ENCODE assay signal across 10 cellular contexts in the genomic region with DNA sequence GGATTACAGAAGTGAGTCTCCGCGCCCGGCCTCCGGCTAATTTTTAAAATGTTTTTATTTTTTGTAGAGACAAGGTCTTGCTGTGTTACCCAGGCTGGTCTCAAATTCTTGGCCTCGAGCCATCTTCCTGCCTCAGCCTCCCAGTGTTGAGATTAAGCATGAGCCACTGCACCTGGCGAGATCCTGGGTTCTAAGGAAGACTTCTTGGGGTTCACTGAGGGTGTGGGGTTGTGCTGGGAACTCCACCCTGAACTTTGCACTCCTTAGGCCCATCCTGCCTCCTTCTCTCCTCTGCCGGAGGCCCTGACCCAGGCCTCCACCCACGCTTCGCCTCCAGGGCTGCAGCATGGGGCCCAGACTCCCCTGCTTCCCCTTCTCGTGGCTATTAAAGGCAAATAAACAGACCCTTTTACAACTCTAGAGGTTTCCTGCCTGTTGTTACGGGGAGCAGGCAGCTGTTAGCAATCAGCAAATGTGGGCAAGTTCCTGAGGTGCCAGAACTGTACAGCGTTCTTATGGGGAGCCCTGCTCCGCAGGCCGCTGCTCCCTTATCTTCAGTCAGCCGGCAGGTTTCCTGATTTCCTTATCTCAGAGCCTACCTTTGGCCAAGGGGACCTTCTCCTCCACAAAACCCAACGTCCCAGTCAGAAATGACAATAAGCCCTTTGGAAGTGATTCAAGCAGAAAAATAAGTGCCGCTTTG. TPM values are rescaled to one million over a fixed set of nuclear protein-coding genes. Genes with fewer than 3 reads are reported as not detected.
DNase-seq lines count a peak whose midpoint lies in the region; ATAC-seq and TF ChIP-seq lines count a peak whose summit lies in the region.
"Had no signal": no experiment of that assay in that cellular context is flagged by ENCODE, and none has a peak within 500 bp of the region (broad histone marks: within the 10 kb centered on the region; RNA-seq: fewer than 3 reads in every experiment).

No MANE protein-coding gene starts in this region.

- H4K20me1 ChIP-seq in SU-DHL-6 (ENCODE audit: low read depth, low read length) = no peaks in the 10 kb centered on the region

- H3K27ac ChIP-seq in SU-DHL-6 (ENCODE audit: low read depth, low read length) = peak overlapping the region; percentile 99
- H3K27ac ChIP-seq in neuronal stem cell (replicated peaks; ENCODE audit: low read length) = peak overlapping the region; percentile 33
- H3K27ac ChIP-seq: tibial nerve had no signal

- H3K36me3 ChIP-seq in SU-DHL-6 (ENCODE audit: low read length) (no peaks in the 10 kb centered on the region), neuronal stem cell (replicated peaks in 1 of 2; ENCODE audit: control insufficient read depth in 2 of 2, insufficient read depth in 2 of 2, low read length in 2 of 2) (no peaks in the 10 kb centered on the region)
- H3K36me3 ChIP-seq: tibial nerve had no signal

- no peaks in the 10 kb centered on the region for H3K27me3 Mint-ChIP-seq in activated CD4-positive, alpha-beta memory T cell treated with anti-CD3 and anti-CD28 coated beads, Interleukin-2, amount 10 ng/mL, durations not matched to agents 7 days and 5 days

- no peak overlapping the region for H3K23ac ChIP-seq in neuronal stem cell (ENCODE audit: low read depth, low read length, poor library complexity)

- no peak overlapping the region for H2AK5ac ChIP-seq in neuronal stem cell (ENCODE audit: low read depth, low read length)

- H2BK5ac ChIP-seq in neuronal stem cell (ENCODE audit: low read length) = peak overlapping the region; percentile 44

- no peaks in the 10 kb centered on the region for H3K9me2 ChIP-seq in SU-DHL-6 (replicated peaks; ENCODE audit: insufficient read depth, low read length)

- H3K4ac ChIP-seq in neuronal stem cell (ENCODE audit: low read length) = no peak overlapping the region

- ATAC-seq in GM18502 (IDR thresholded peaks at IDR 0.05; ENCODE audit: poor library complexity, unreplicated experiment) (peak; percentile 70), HG03025 (IDR thresholded peaks at IDR 0.05; ENCODE audit: low FRiP score, unreplicated experiment) (peak; percentile 72)

- peak overlapping the region; percentile 27 for H3K4me3 ChIP-seq in SU-DHL-6 (ENCODE audit: insufficient read depth, low read length, poor library complexity, severe bottlenecking)
- no peak overlapping the region for H3K4me3 ChIP-seq in neuronal stem cell (ENCODE audit: low read length in 2 of 2)
- H3K4me3 ChIP-seq: skin epidermis, tibial nerve had no signal

- peak overlapping the region; percentile 38 for H3K18ac ChIP-seq in neuronal stem cell (ENCODE audit: low read length)

- H3K9ac ChIP-seq in SU-DHL-6 (ENCODE audit: low read length) (peak overlapping the region; percentile 62), neuronal stem cell (ENCODE audit: low read depth, low read length, poor library complexity) (no peak overlapping the region)

- H3K79me2 ChIP-seq in SU-DHL-6 (ENCODE audit: insufficient read depth, low read length) = no peaks in the 10 kb centered on the region

- no peak overlapping the region for H4K8ac ChIP-seq in neuronal stem cell (ENCODE audit: low read depth, low read length)

- H2AFZ ChIP-seq in SU-DHL-6 (ENCODE audit: low read depth, low read length, severe bottlenecking) (peak overlapping the region; percentile 36), neuronal stem cell (ENCODE audit: low read length) (peak overlapping the region; percentile 82)

- H3K9me3 Mint-ChIP-seq in activated CD4-positive, alpha-beta memory T cell treated with anti-CD3 and anti-CD28 coated beads, Interleukin-2, amount 10 ng/mL, durations not matched to agents 7 days and 5 days = no peaks in the 10 kb centered on the region

- DNase-seq in neuronal stem cell (ENCODE audit: low spot score) (no peak), T-helper 9 cell (no peak), NCI-H187 (lab: John Stamatoyannopoulos, UW) (no peak), foreskin melanocyte (no peak)
- no peak for DNase-seq in activated CD4-positive, alpha-beta memory T cell treated with anti-CD3 and anti-CD28 coated beads, Interleukin-2, amount 10 ng/mL, durations not matched to agents 7 days and 5 days

- H3K4me1 ChIP-seq in neuronal stem cell (ENCODE audit: control insufficient read depth in 2 of 2, insufficient read depth in 1 of 2, low read depth in 1 of 2, low read length in 2 of 2) = peaks cover 5 to 10% of the 10 kb centered on the region in 2 donors

- H3F3A ChIP-seq in SU-DHL-6 (ENCODE audit: insufficient read depth) = peaks cover 59% of the 10 kb centered on the region

- no peak overlapping the region for H3K4me3 Mint-ChIP-seq in activated CD4-positive, alpha-beta memory T cell treated with anti-CD3 and anti-CD28 coated beads, Interleukin-2, amount 10 ng/mL, durations not matched to agents 7 days and 5 days

- no peaks in the 10 kb centered on the region for H3K79me1 ChIP-seq in neuronal stem cell (ENCODE audit: low read depth, low read length)

- H3K4me2 ChIP-seq in SU-DHL-6 (ENCODE audit: low read depth, low read length, poor library complexity, severe bottlenecking) = peak overlapping the region; percentile 70
- no peak overlapping the region for H3K4me2 ChIP-seq in neuronal stem cell (ENCODE audit: insufficient read depth, low read length, poor library complexity, severe bottlenecking)

- H3K4me1 Mint-ChIP-seq in activated CD4-positive, alpha-beta memory T cell treated with anti-CD3 and anti-CD28 coated beads, Interleukin-2, amount 10 ng/mL, durations not matched to agents 7 days and 5 days = no peaks in the 10 kb centered on the region

- no peaks in the 10 kb centered on the region for H3K36me3 Mint-ChIP-seq in activated CD4-positive, alpha-beta memory T cell treated with anti-CD3 and anti-CD28 coated beads, Interleukin-2, amount 10 ng/mL, durations not matched to agents 7 days and 5 days (ENCODE audit: low read depth)

- no peak overlapping the region for H2BK15ac ChIP-seq in neuronal stem cell (ENCODE audit: low read length)

- CTCF ChIA-PET in activated CD4-positive, alpha-beta memory T cell treated with anti-CD3 and anti-CD28 coated beads, Interleukin-2, amount 10 ng/mL, durations not matched to agents 7 days and 5 days (lab: Charles Lee) = no interaction called here

- no peak for TF ChIP-seq CTCF in SU-DHL-6 (IDR thresholded peaks at IDR 0.05; ENCODE audit: insufficient read depth, low read length, poor library complexity, severe bottlenecking)

- POLR2A ChIA-PET in activated CD4-positive, alpha-beta memory T cell treated with anti-CD3 and anti-CD28 coated beads, Interleukin-2, amount 10 ng/mL, durations not matched to agents 7 days and 5 days (lab: Charles Lee) = no interaction called here

- H4K91ac ChIP-seq in neuronal stem cell (ENCODE audit: low read depth, low read length, poor library complexity) = no peak overlapping the region

- no peak overlapping the region for H3K27ac Mint-ChIP-seq in activated CD4-positive, alpha-beta memory T cell treated with anti-CD3 and anti-CD28 coated beads, Interleukin-2, amount 10 ng/mL, durations not matched to agents 7 days and 5 days

- H3K27me3 ChIP-seq in SU-DHL-6 (ENCODE audit: low read length) = no peaks in the 10 kb centered on the region
- H3K27me3 ChIP-seq in neuronal stem cell (ENCODE audit: control insufficient read depth in 3 of 3, insufficient read depth in 3 of 3, low read depth in 1 of 3, low read length in 3 of 3) = no peaks in the 10 kb centered on the region
- H3K27me3 ChIP-seq: tibial nerve had no signal

- no peak overlapping the region for H2BK12ac ChIP-seq in neuronal stem cell (ENCODE audit: low read length)

- no peak overlapping the region for H2BK120ac ChIP-seq in neuronal stem cell (ENCODE audit: low read depth, low read length)

- H3K14ac ChIP-seq in neuronal stem cell (ENCODE audit: low read length) = no peak overlapping the region

- H3K9me3 ChIP-seq in SU-DHL-6 (ENCODE audit: insufficient read depth, low read length) = no peaks in the 10 kb centered on the region
- no peaks in the 10 kb centered on the region for H3K9me3 ChIP-seq in neuronal stem cell (replicated peaks in 1 of 2; ENCODE audit: control insufficient read depth in 2 of 2, insufficient read depth in 1 of 2, low read depth in 1 of 2, low read length in 2 of 2)
- H3K9me3 ChIP-seq: tibial nerve had no signal

- WGBS in neuronal stem cell (ENCODE audit: extremely low coverage in 2 of 2, insufficient read length in 2 of 2, insufficient replicate concordance in 1 of 2), 2 donors = no CpG with 5 or more reads among the region's 17 CpGs

RNA-seq across cellular contexts. Expression of gene LIN9, which starts 41.0 kb away (rescaled TPM):
- polyA plus RNA-seq in neuronal stem cell (2013, experiment 1 of 2) = 12.2 TPM
- 12.3 TPM for polyA plus RNA-seq in neuronal stem cell (2013, experiment 2 of 2)
- total RNA-seq in activated CD4-positive, alpha-beta memory T cell treated with anti-CD3 and anti-CD28 coated beads, Interleukin-2, amount 10 ng/mL, durations not matched to agents 7 days and 5 days = 10 to 100 TPM; 10.4 to 11.5 TPM

RNA-seq across cellular contexts. Expression of gene PARP1, which starts 57.9 kb away (rescaled TPM):
- polyA plus RNA-seq in neuronal stem cell (2013, experiment 1 of 2) = 231 TPM
- 243 TPM for polyA plus RNA-seq in neuronal stem cell (2013, experiment 2 of 2)
- 100 to 1,000 TPM; 191 to 194 TPM for total RNA-seq in activated CD4-positive, alpha-beta memory T cell treated with anti-CD3 and anti-CD28 coated beads, Interleukin-2, amount 10 ng/mL, durations not matched to agents 7 days and 5 days
